Comparison of ENCODE assay signal across 17 cellular contexts in the genomic region with DNA sequence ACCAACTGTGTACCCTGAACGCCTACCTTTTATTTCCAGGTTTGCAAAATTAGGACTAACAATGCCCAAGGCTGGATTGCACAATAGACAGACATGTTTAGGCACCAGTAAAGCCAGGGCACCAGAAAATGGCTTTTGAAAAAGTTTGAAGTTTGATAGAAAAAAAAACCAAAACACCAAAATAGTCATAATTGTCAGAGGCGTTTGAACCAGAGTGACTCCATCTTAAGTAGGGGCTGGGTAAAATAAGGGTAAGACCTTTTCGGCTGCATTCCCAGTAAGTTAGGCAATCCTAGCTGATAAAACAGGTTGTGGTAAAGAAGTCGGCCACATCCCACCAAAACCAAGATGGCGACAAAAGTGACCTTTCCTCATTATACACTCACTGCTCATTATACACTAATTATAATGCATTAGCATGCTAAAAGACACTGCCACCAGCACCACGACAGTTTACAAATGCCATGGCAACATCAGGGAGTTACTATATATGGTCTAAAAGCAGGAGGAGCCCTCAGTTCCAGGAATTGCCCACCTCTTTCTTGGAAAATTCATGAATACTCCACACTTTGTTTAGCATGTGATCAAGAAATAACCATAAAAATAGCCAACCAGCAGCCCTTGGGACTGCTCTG.
"Had no signal": no experiment of that assay in that cellular context is flagged by ENCODE, and none has a peak within 500 bp of the region (broad histone marks: within the 10 kb centered on the region; RNA-seq: fewer than 3 reads in every experiment).

No MANE protein-coding gene starts in this region.

- ATAC-seq: activated CD4-positive, alpha-beta T cell treated with anti-CD3 and anti-CD28 coated beads for 36 hours; activated naive CD4-positive, alpha-beta T cell treated with anti-CD3 and anti-CD28 coated beads, Interleukin-2, amount 50 U/mL, for 72 hours; gastroesophageal sphincter; natural killer cell had no signal

- H3K27me3 ChIP-seq: gastroesophageal sphincter, neutrophil, suprapubic skin had no signal

- DNase-seq: activated CD4-positive, alpha-beta memory T cell treated with anti-CD3 and anti-CD28 coated beads, Interleukin-2, amount 10 ng/mL, durations not matched to agents 7 days and 5 days; activated CD4-positive, alpha-beta T cell treated with anti-CD3 and anti-CD28 coated beads for 36 hours; activated gamma-delta T cell; activated T-cell treated with anti-CD3 and anti-CD28 coated beads, Interleukin-2, amount 50 U/mL, for 48 hours; central memory CD4-positive, alpha-beta T cell; effector CD4-positive, alpha-beta T cell; natural killer cell; retina; stimulated activated CD4-positive, alpha-beta T cell treated with anti-CD3 and anti-CD28 coated beads, Interleukin-2, amount 100 ng/mL, for 48 hours; stimulated activated naive CD4-positive, alpha-beta T cell treated with Interleukin-2 at 50 U/mL for 16 hours; T-helper 1 cell; T1000 had no signal

- H3K27ac ChIP-seq: coronary artery, gastroesophageal sphincter, suprapubic skin had no signal

- H3K4me3 ChIP-seq: coronary artery, gastroesophageal sphincter, suprapubic skin had no signal

- H3K9me3 ChIP-seq: gastroesophageal sphincter, neutrophil, suprapubic skin had no signal

- H3K36me3 ChIP-seq: gastroesophageal sphincter, neutrophil, suprapubic skin had no signal
